1 cellular context compared by ENCODE assay signal in genomic region chr4:47749858-47750257, GRCh38.
TF ChIP-seq lines count a peak whose summit lies in the region.

No MANE protein-coding gene starts in this region.

TF ChIP-seq in GM23338, 12 proteins besides CTCF, POLR2A, EP300 and RAD21 (continued from another document):
- no peak for TF ChIP-seq REST (IDR thresholded peaks at IDR 0.05; ENCODE audit: unreplicated experiment)
- TF ChIP-seq NANOG (IDR thresholded peaks at IDR 0.05; ENCODE audit: borderline replicate concordance): no peak
- no peak for TF ChIP-seq CREB1 (CRISPR knock-in tag; IDR thresholded peaks at IDR 0.05; ENCODE audit: low read depth)
- TF ChIP-seq ZNF114 (CRISPR knock-in tag; IDR thresholded peaks at IDR 0.05): no peak
- TF ChIP-seq EZH2 (IDR thresholded peaks at IDR 0.05; ENCODE audit: low read depth, unreplicated experiment): no peak
- no peak for TF ChIP-seq ZNF331 (CRISPR knock-in tag; IDR thresholded peaks at IDR 0.05; ENCODE audit: low read depth)
TF ChIP-seq in GM23338: peak in this region for 0.
